28 cellular contexts compared by ENCODE assay signal in genomic region chr9:71058660-71059059, GRCh38.
"Had no signal": no experiment of that assay in that cellular context is flagged by ENCODE, and none has a peak within 500 bp of the region (broad histone marks: within the 10 kb centered on the region; RNA-seq: fewer than 3 reads in every experiment).

No MANE protein-coding gene starts in this region.

- DNase-seq: activated CD4-positive, alpha-beta memory T cell treated with anti-CD3 and anti-CD28 coated beads for 36 hours; activated CD4-positive, alpha-beta T cell treated with anti-CD3 and anti-CD28 coated beads for 36 hours; activated CD4-positive, alpha-beta T cell treated with anti-CD3 and anti-CD28 coated beads, Interleukin-2, amount 10 ng/mL, durations not matched to agents 24 days and 14 days; activated CD4-positive, CD25-positive, alpha-beta regulatory T cell; activated CD4-positive, CD25-positive, alpha-beta regulatory T cell treated with anti-CD3 and anti-CD28 coated beads, Interleukin-2, amount 50 U/mL, for 72 hours; activated CD8-positive, alpha-beta memory T cell treated with anti-CD3 and anti-CD28 coated beads, Interleukin-2, amount 50 U/mL, for 48 hours; activated CD8-positive, alpha-beta T cell treated with anti-CD3 and anti-CD28 coated beads, Interleukin-2, amount 10 ng/mL, durations not matched to agents 7 days and 5 days; activated gamma-delta T cell; activated naive CD4-positive, alpha-beta T cell; activated naive CD4-positive, alpha-beta T cell treated with anti-CD3 and anti-CD28 coated beads, Interleukin-2, amount 10 ng/mL, durations not matched to agents 7 days and 5 days; activated naive CD8-positive, alpha-beta T cell treated with anti-CD3 and anti-CD28 coated beads, Interleukin-2, amount 10 ng/mL, durations not matched to agents 7 days and 5 days; activated T-cell treated with anti-CD3 and anti-CD28 coated beads for 4 hours; activated T-cell treated with anti-CD3 and anti-CD28 coated beads, Interleukin-2, amount 50 U/mL, for 24 hours; activated T-cell treated with anti-CD3 and anti-CD28 coated beads, Interleukin-2, amount 50 U/mL, for 72 hours; central memory CD4-positive, alpha-beta T cell; cerebellar nuclear complex; dorsolateral prefrontal cortex; effector memory CD4-positive, alpha-beta T cell; endodermal cell; foreskin fibroblast; head of caudate nucleus; T-helper 2 cell had no signal

- H3K4me3 ChIP-seq: ascending aorta, breast epithelium, cardiac muscle cell, coronary artery, dorsolateral prefrontal cortex had no signal

- ATAC-seq: activated CD4-positive, alpha-beta T cell treated with anti-CD3 and anti-CD28 coated beads for 36 hours; activated CD8-positive, alpha-beta T cell treated with anti-CD3 and anti-CD28 coated beads, Interleukin-2, amount 10 ng/mL, durations not matched to agents 7 days and 5 days; activated naive CD4-positive, alpha-beta T cell treated with anti-CD3 and anti-CD28 coated beads, Interleukin-2, amount 50 U/mL, for 72 hours; activated T-cell treated with anti-CD3 and anti-CD28 coated beads, Interleukin-2, amount 50 U/mL, for 72 hours; esophagus mucosa had no signal
